13 cellular contexts compared by ENCODE assay signal in the genomic region with DNA sequence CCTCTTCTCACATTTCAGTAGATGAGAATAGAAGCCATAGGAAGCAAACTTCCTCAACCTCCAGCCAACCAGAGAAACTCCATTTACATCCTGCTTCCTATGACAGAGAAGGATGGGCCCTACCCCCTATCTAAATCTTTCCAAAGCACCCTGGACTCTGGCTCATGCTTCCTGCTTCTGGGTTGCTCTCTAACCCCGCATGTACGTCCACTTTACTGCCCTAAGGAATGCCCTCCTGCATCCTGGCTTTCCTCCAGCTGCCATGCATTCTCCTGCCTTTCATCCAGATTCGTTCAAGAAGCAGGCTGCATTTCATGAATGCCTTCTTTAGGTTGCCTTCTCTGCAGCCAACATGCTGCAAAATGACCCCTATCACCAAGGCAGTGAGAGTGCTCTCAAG.
A peak's percentile ranks its signal among the peaks of the same experiment; 100 is the strongest.
DNase-seq lines count a peak whose midpoint lies in the region; TF ChIP-seq lines count a peak whose summit lies in the region.
"Had no signal": no experiment of that assay in that cellular context is flagged by ENCODE, and none has a peak within 500 bp of the region (broad histone marks: within the 10 kb centered on the region; RNA-seq: fewer than 3 reads in every experiment).

No MANE protein-coding gene starts in this region.

- WGBS in testis, 2 donors = 71 to 79% methylated on average over 3 of the region's 3 CpGs

- H3K4me1 Mint-ChIP-seq in chondrocyte (ENCODE audit: low read depth) = peaks cover 31% of the 10 kb centered on the region

- H3K27me3 ChIP-seq in testis = no peaks in the 10 kb centered on the region

- H3K9me3 ChIP-seq in testis = no peaks in the 10 kb centered on the region

- DNase-seq in HT1080 (ENCODE audit: low read depth) (peak; percentile 42), chondrocyte (ENCODE audit: low spot score) (no peak), iPS-NIHi7 (ENCODE audit: extremely low spot score) (peak; percentile 25), skeletal muscle cell (ENCODE audit: low read depth) (peak; percentile 36), LoVo (ENCODE audit: low spot score) (no peak), testis (no peak), COR-L47 (lab: John Stamatoyannopoulos, UW) (no peak)
- DNase-seq: activated naive CD4-positive, alpha-beta T cell treated with anti-CD3 and anti-CD28 coated beads, Interleukin-2, amount 10 ng/mL, durations not matched to agents 7 days and 5 days; CD4-positive, alpha-beta memory T cell; MV-4-11; naive thymus-derived CD4-positive, alpha-beta T cell; NCI-H2227 treated with DMSO at 0.1 percent for 48 hours; WERI-Rb-1 had no signal

- H3K27me3 Mint-ChIP-seq in chondrocyte (ENCODE audit: low read depth) = no peaks in the 10 kb centered on the region
- H3K27me3 Mint-ChIP-seq: activated naive CD4-positive, alpha-beta T cell treated with anti-CD3 and anti-CD28 coated beads, Interleukin-2, amount 10 ng/mL, durations not matched to agents 7 days and 5 days; CD4-positive, alpha-beta memory T cell; naive thymus-derived CD4-positive, alpha-beta T cell had no signal

- H3K27ac Mint-ChIP-seq in chondrocyte (ENCODE audit: unreplicated experiment) = peak overlapping the region; percentile 56
- H3K27ac Mint-ChIP-seq: activated naive CD4-positive, alpha-beta T cell treated with anti-CD3 and anti-CD28 coated beads, Interleukin-2, amount 10 ng/mL, durations not matched to agents 7 days and 5 days had no signal

- no peak for TF ChIP-seq CTCF in chondrocyte (IDR thresholded peaks at IDR 0.05)
- no peak for TF ChIP-seq CTCF in testis (IDR thresholded peaks at IDR 0.05)

- H3K9me3 Mint-ChIP-seq in chondrocyte (ENCODE audit: low read depth) = no peaks in the 10 kb centered on the region
- H3K9me3 Mint-ChIP-seq: activated naive CD4-positive, alpha-beta T cell treated with anti-CD3 and anti-CD28 coated beads, Interleukin-2, amount 10 ng/mL, durations not matched to agents 7 days and 5 days had no signal

- H3K4me3 Mint-ChIP-seq in chondrocyte (ENCODE audit: unreplicated experiment) = no peak overlapping the region
- H3K4me3 Mint-ChIP-seq: activated naive CD4-positive, alpha-beta T cell treated with anti-CD3 and anti-CD28 coated beads, Interleukin-2, amount 10 ng/mL, durations not matched to agents 7 days and 5 days; CD4-positive, alpha-beta memory T cell; naive thymus-derived CD4-positive, alpha-beta T cell had no signal

- H3K36me3 Mint-ChIP-seq in chondrocyte (ENCODE audit: low read depth) = peaks cover 2% of the 10 kb centered on the region

- no peak overlapping the region for H3K27ac ChIP-seq in testis
- H3K27ac ChIP-seq: WERI-Rb-1 had no signal

- intact Hi-C loops in testis (cut with DNase I; ENCODE audit: low total_unique reads) = no loop called here

- no peaks in the 10 kb centered on the region for H3K4me1 ChIP-seq in testis

- no peak for TF ChIP-seq POLR2A in testis (IDR thresholded peaks at IDR 0.05)

- H3K4me3 ChIP-seq in skeletal muscle cell (ENCODE audit: low read depth, low read length) (no peak overlapping the region), testis (no peak overlapping the region)

- H3K36me3 ChIP-seq in testis (ENCODE audit: low read depth, missing control alignments) = no peaks in the 10 kb centered on the region
- H3K36me3 ChIP-seq: WERI-Rb-1 had no signal

Comparison
In these comparisons a context has a peak if more than half of its experiments do, and no peak if none do; other contexts are left out.
1. DNase-seq: peak in HT1080 (single experiment), iPS-NIHi7 (single experiment) and skeletal muscle cell (single experiment); none in chondrocyte (single experiment), LoVo (single experiment), testis (single experiment) and COR-L47 (single experiment).